ENCODE assay signal across 1 cellular context in genomic region chr3:172316758-172317157, GRCh38.
TF ChIP-seq lines count a peak whose summit lies in the region.

No MANE protein-coding gene starts in this region.

TF ChIP-seq in SK-N-SH treated with all-trans-retinoic acid at 6 μM for 48 hours, 23 proteins besides CTCF, POLR2A, EP300 and RAD21 (continued from another document):
- TF ChIP-seq TSHZ2 (CRISPR knock-in tag; IDR thresholded peaks at IDR 0.05): no peak
- TF ChIP-seq ZNF8 (CRISPR knock-in tag; IDR thresholded peaks at IDR 0.05): no peak
- TF ChIP-seq CSDC2 (CRISPR knock-in tag; IDR thresholded peaks at IDR 0.05): no peak
- TF ChIP-seq ISL1 (CRISPR knock-in tag; IDR thresholded peaks at IDR 0.05): no peak
- no peak for TF ChIP-seq ZNF70 (CRISPR knock-in tag; IDR thresholded peaks at IDR 0.05)
- no peak for TF ChIP-seq ZFP30 (CRISPR knock-in tag; IDR thresholded peaks at IDR 0.05)
- TF ChIP-seq, protein P1, sequence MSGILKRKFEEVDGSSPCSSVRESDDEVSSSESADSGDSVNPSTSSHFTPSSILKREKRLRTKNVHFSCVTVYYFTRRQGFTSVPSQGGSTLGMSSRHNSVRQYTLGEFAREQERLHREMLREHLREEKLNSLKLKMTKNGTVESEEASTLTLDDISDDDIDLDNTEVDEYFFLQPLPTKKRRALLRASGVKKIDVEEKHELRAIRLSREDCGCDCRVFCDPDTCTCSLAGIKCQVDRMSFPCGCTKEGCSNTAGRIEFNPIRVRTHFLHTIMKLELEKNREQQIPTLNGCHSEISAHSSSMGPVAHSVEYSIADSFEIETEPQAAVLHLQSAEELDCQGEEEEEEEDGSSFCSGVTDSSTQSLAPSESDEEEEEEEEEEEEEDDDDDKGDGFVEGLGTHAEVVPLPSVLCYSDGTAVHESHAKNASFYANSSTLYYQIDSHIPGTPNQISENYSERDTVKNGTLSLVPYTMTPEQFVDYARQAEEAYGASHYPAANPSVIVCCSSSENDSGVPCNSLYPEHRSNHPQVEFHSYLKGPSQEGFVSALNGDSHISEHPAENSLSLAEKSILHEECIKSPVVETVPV (CRISPR knock-in tag; IDR thresholded peaks at IDR 0.05): no peak
